8 cellular contexts compared by ENCODE assay signal in genomic region chr15:43492673-43493601, GRCh38. TPM values are rescaled to one million over a fixed set of nuclear protein-coding genes. Genes with fewer than 3 reads are reported as not detected.
DNase-seq lines count a peak whose midpoint lies in the region; ATAC-seq and TF ChIP-seq lines count a peak whose summit lies in the region.

A gene with protein sequence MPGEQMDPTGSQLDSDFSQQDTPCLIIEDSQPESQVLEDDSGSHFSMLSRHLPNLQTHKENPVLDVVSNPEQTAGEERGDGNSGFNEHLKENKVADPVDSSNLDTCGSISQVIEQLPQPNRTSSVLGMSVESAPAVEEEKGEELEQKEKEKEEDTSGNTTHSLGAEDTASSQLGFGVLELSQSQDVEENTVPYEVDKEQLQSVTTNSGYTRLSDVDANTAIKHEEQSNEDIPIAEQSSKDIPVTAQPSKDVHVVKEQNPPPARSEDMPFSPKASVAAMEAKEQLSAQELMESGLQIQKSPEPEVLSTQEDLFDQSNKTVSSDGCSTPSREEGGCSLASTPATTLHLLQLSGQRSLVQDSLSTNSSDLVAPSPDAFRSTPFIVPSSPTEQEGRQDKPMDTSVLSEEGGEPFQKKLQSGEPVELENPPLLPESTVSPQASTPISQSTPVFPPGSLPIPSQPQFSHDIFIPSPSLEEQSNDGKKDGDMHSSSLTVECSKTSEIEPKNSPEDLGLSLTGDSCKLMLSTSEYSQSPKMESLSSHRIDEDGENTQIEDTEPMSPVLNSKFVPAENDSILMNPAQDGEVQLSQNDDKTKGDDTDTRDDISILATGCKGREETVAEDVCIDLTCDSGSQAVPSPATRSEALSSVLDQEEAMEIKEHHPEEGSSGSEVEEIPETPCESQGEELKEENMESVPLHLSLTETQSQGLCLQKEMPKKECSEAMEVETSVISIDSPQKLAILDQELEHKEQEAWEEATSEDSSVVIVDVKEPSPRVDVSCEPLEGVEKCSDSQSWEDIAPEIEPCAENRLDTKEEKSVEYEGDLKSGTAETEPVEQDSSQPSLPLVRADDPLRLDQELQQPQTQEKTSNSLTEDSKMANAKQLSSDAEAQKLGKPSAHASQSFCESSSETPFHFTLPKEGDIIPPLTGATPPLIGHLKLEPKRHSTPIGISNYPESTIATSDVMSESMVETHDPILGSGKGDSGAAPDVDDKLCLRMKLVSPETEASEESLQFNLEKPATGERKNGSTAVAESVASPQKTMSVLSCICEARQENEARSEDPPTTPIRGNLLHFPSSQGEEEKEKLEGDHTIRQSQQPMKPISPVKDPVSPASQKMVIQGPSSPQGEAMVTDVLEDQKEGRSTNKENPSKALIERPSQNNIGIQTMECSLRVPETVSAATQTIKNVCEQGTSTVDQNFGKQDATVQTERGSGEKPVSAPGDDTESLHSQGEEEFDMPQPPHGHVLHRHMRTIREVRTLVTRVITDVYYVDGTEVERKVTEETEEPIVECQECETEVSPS (N-terminal part only) (minus strand): TSS chr15:43493156. CDS start chr15:43493043, 113 bp downstream.

- peaks cover 18% of the 10 kb centered on the region for H3K79me2 ChIP-seq in PC-9 (ENCODE audit: low read depth)

- peak within 1 kb of the TSS; percentile 87 for H2AFZ ChIP-seq in PC-9

- CTCF ChIA-PET in PC-9 (lab: Charles Lee), result interaction anchor here (0.6 to 0.7 kb wide), 2 partner anchors 21 to 847 kb away, joined by 3 to 8 read pairs; no protein-coding TSS in a partner anchor

- H3K27me3 ChIP-seq in PC-9 (ENCODE audit: insufficient read depth, low read depth) (no peaks in the 10 kb centered on the region), mononuclear cell (ENCODE audit: insufficient read depth, low read length) (no peaks in the 10 kb centered on the region)

- H3K9me2 ChIP-seq in PC-9 (ENCODE audit: insufficient read depth), result no peaks in the 10 kb centered on the region

- no peaks in the 10 kb centered on the region for H3F3A ChIP-seq in PC-9 (ENCODE audit: insufficient read depth, low read depth)

- POLR2A ChIA-PET in PC-9 (lab: Charles Lee; ENCODE audit: unreplicated experiment), result interaction anchor here (0.5 to 1.3 kb wide), 8 partner anchors 13 to 776 kb away, joined by 3 to 19 read pairs (median 5); partner anchors contain the start of gene HYPK

- H3K9me3 ChIP-seq in PC-9 (ENCODE audit: insufficient read depth, low read depth) (no peaks in the 10 kb centered on the region), mononuclear cell (ENCODE audit: low read depth, low read length) (no peaks in the 10 kb centered on the region)

- intact Hi-C loops in PC-9 (cut with micrococcal nuclease; ENCODE audit: unreplicated experiment), result no loop called here

- no peak within 1 kb of the TSS for H3K27ac ChIP-seq in PC-9

- peak; percentile 98 for ATAC-seq in GM21619 (IDR thresholded peaks at IDR 0.05; ENCODE audit: unreplicated experiment)

- peak within 1 kb of the TSS; percentile 91 for H3K4me2 ChIP-seq in PC-9

- H3K4me3 ChIP-seq in Jurkat, Clone E6-1 (ENCODE audit: low read length), result peak within 1 kb of the TSS; percentile 89
- H3K4me3 ChIP-seq in PC-9 (peak within 1 kb of the TSS; percentile 57), epithelial cell of esophagus (ENCODE audit: low read length) (peak within 1 kb of the TSS; percentile 87), mononuclear cell (ENCODE audit: low read length) (peak within 1 kb of the TSS; percentile 72)

- DNase-seq in DMS114 treated with DMSO at 0.1 percent for 48 hours (lab: John Stamatoyannopoulos, UW; ENCODE audit: unreplicated experiment) (peak; percentile 94), PC-9 (peak; percentile 83 to 94), activated T-cell treated with anti-CD3 and anti-CD28 coated beads for 48 hours (ENCODE audit: low read depth) (peak; percentile 90), epithelial cell of esophagus (ENCODE audit: low read depth) (peak; percentile 94)
- DNase-seq in Jurkat, Clone E6-1 (ENCODE audit: low read depth, low spot score), result peak; percentile 91
- peak; percentile 90 to 94 for DNase-seq in stimulated activated CD8-positive, alpha-beta memory T cell treated with anti-CD3 and anti-CD28 coated beads, Interleukin-2, amount 100 ng/mL, for 48 hours (ENCODE audit: low read depth in 2 of 2)

- no peaks in the 10 kb centered on the region for H3K36me3 ChIP-seq in PC-9 (ENCODE audit: low read depth)

- TF ChIP-seq CTCF in PC-9 (conservative IDR thresholded peaks at IDR 0.05) (no peak), epithelial cell of esophagus (IDR thresholded peaks at IDR 0.05; ENCODE audit: insufficient read depth, low read depth, low read length, missing control alignments) (no peak)

- no peaks in the 10 kb centered on the region for H4K20me1 ChIP-seq in PC-9 (ENCODE audit: insufficient read depth)

- H3K4me1 ChIP-seq in PC-9 (replicated peaks; ENCODE audit: insufficient read depth) (peaks cover 8% of the 10 kb centered on the region; the same call in 1 of the 2 replicates), mononuclear cell (ENCODE audit: insufficient read depth, low read length) (peaks cover 11% of the 10 kb centered on the region)

- BruUV-seq in PC-9 (replicated peaks; lab: Mats Ljungman, UMichigan), result no TSS peak

RNA-seq across cellular contexts. Expression of the gene that starts here (rescaled TPM):
- 30.0 TPM for polyA plus RNA-seq in Jurkat, Clone E6-1 (2012; ENCODE audit: insufficient read depth, insufficient read length)
- total RNA-seq in PC-9 (2021), result 62.1 and 66.8 TPM in 2 replicates
- 30.6 TPM for total RNA-seq in mononuclear cell
